ENCODE assay signal across 10 cellular contexts in genomic region chr4:146637853-146638800, GRCh38.
DNase-seq lines count a peak whose midpoint lies in the region; ATAC-seq and TF ChIP-seq lines count a peak whose summit lies in the region.
"Had no signal": no experiment of that assay in that cellular context is flagged by ENCODE, and none has a peak within 500 bp of the region (broad histone marks: within the 10 kb centered on the region; RNA-seq: fewer than 3 reads in every experiment).

No MANE protein-coding gene starts in this region.

- H2AFZ ChIP-seq in parathyroid adenoma (no peak overlapping the region), MM.1S (ENCODE audit: low read length) (no peak overlapping the region)

- H3K4me3 ChIP-seq in parathyroid adenoma (ENCODE audit: low read depth, low read length) (no peak overlapping the region), MM.1S (ENCODE audit: low read length) (no peak overlapping the region)

- H3K27ac Mint-ChIP-seq in effector memory CD8-positive, alpha-beta T cell, result no peak overlapping the region

- no peaks in the 10 kb centered on the region for H3K9me2 ChIP-seq in MM.1S (replicated peaks; ENCODE audit: insufficient read depth, low read length)

- H3K36me3 ChIP-seq in parathyroid adenoma (ENCODE audit: control insufficient read depth, insufficient read depth, low read length) (no peaks in the 10 kb centered on the region), MM.1S (replicated peaks; ENCODE audit: insufficient read depth, low read length) (no peaks in the 10 kb centered on the region)

- TF ChIP-seq CTCF in parathyroid adenoma (IDR thresholded peaks at IDR 0.05), result no peak
- TF ChIP-seq CTCF in MM.1S (IDR thresholded peaks at IDR 0.05; ENCODE audit: low read length), result no peak

- H3K27me3 Mint-ChIP-seq in effector memory CD8-positive, alpha-beta T cell, result peaks cover 81 to 98% of the 10 kb centered on the region in 2 donors

- H3K4me2 ChIP-seq in parathyroid adenoma (ENCODE audit: low read length) (peak overlapping the region; percentile 44), MM.1S (ENCODE audit: low read depth, low read length) (no peak overlapping the region)

- H3K27me3 ChIP-seq in parathyroid adenoma (ENCODE audit: control insufficient read depth, insufficient read depth, low read length) (peaks cover 4% of the 10 kb centered on the region), MM.1S (replicated peaks; ENCODE audit: insufficient read depth, low read length) (no peaks in the 10 kb centered on the region; the same call in 1 of the 2 replicates)

- H3K4me3 Mint-ChIP-seq in effector memory CD8-positive, alpha-beta T cell, result peak overlapping the region; percentile 72 to 79

- H3K4me1 ChIP-seq in parathyroid adenoma (no peaks in the 10 kb centered on the region), MM.1S (ENCODE audit: low read length) (no peaks in the 10 kb centered on the region)

- H3K27ac ChIP-seq in parathyroid adenoma (no peak overlapping the region), MM.1S (ENCODE audit: low read length) (no peak overlapping the region)
- H3K27ac ChIP-seq: VCaP had no signal

- H3K36me3 Mint-ChIP-seq in effector memory CD8-positive, alpha-beta T cell (ENCODE audit: insufficient read depth), result peaks cover 3% of the 10 kb centered on the region

- no peaks in the 10 kb centered on the region for H3K79me2 ChIP-seq in parathyroid adenoma
- no peaks in the 10 kb centered on the region for H3K79me2 ChIP-seq in MM.1S (ENCODE audit: low read length)

- H4K20me1 ChIP-seq in MM.1S (ENCODE audit: insufficient read depth, low read length), result no peaks in the 10 kb centered on the region

- DNase-seq in NCI-H146 (lab: John Stamatoyannopoulos, UW) (peak; percentile 14), NCI-H146 treated with DMSO at 0.1 percent for 48 hours (lab: John Stamatoyannopoulos, UW; ENCODE audit: unreplicated experiment) (no peak), NCI-H1105 treated with DMSO at 0.1 percent for 48 hours (lab: John Stamatoyannopoulos, UW) (peak; percentile 63), MM.1S (no peak), NCI-H1694 treated with DMSO at 0.1 percent for 48 hours (lab: John Stamatoyannopoulos, UW) (no peak)
- DNase-seq in effector memory CD8-positive, alpha-beta T cell, result no peak
- DNase-seq: small intestine had no signal

- peaks cover 5 to 7% of the 10 kb centered on the region in 2 donors for H3K9me3 Mint-ChIP-seq in effector memory CD8-positive, alpha-beta T cell

- ATAC-seq in effector memory CD8-positive, alpha-beta T cell (replicated peaks), result no peak
- ATAC-seq in GM19397 (IDR thresholded peaks at IDR 0.05; ENCODE audit: unreplicated experiment), result no peak

- H3K9me3 ChIP-seq in parathyroid adenoma (ENCODE audit: control insufficient read depth, low read length) (no peaks in the 10 kb centered on the region), MM.1S (replicated peaks; ENCODE audit: insufficient read depth, low read length) (no peaks in the 10 kb centered on the region; the same call in 1 of the 2 replicates)

- H3F3A ChIP-seq in MM.1S (ENCODE audit: insufficient read depth, low read length), result no peaks in the 10 kb centered on the region

- H3K4me1 Mint-ChIP-seq in effector memory CD8-positive, alpha-beta T cell (ENCODE audit: low read depth in 2 of 2), result peaks cover 17 to 19% of the 10 kb centered on the region in 2 donors

- H3K9ac ChIP-seq in parathyroid adenoma (no peak overlapping the region), MM.1S (ENCODE audit: low read length) (no peak overlapping the region)

Comparison
In these comparisons a context has a peak if more than half of its experiments do, and no peak if none do; other contexts are left out.
1. DNase-seq: peak in NCI-H146 (single experiment) and NCI-H1105 treated with DMSO at 0.1 percent for 48 hours (single experiment); none in NCI-H146 treated with DMSO at 0.1 percent for 48 hours (single experiment), effector memory CD8-positive, alpha-beta T cell (0 of 3), MM.1S (single experiment) and NCI-H1694 treated with DMSO at 0.1 percent for 48 hours (single experiment).